Comparison of ENCODE assay signal across 1 cellular context in genomic region chr7:92632791-92633190, GRCh38.
TF ChIP-seq lines count a peak whose summit lies in the region.

No MANE protein-coding gene starts in this region.

TF ChIP-seq in GM23338, 12 proteins besides CTCF, POLR2A, EP300 and RAD21 (continued from another document):
- TF ChIP-seq REST (IDR thresholded peaks at IDR 0.05; ENCODE audit: unreplicated experiment) (no peak), STAT1 (IDR thresholded peaks at IDR 0.05; ENCODE audit: unreplicated experiment) (no peak), CREB1 (CRISPR knock-in tag; IDR thresholded peaks at IDR 0.05; ENCODE audit: low read depth) (no peak), ZNF331 (CRISPR knock-in tag; IDR thresholded peaks at IDR 0.05; ENCODE audit: low read depth) (no peak), EZH2phosphoT487 (IDR thresholded peaks at IDR 0.05; ENCODE audit: unreplicated experiment) (no peak), ETS1 (IDR thresholded peaks at IDR 0.05) (no peak), ZNF114 (CRISPR knock-in tag; IDR thresholded peaks at IDR 0.05) (no peak), NANOG (IDR thresholded peaks at IDR 0.05; ENCODE audit: borderline replicate concordance) (no peak), JUNB (IDR thresholded peaks at IDR 0.05; ENCODE audit: unreplicated experiment) (no peak), EZH2 (IDR thresholded peaks at IDR 0.05; ENCODE audit: low read depth, unreplicated experiment) (no peak)
